In genomic region chr4:57109847-57110634, GRCh38 we compare ENCODE assay signal across 9 cellular contexts. TPM values are rescaled to one million over a fixed set of nuclear protein-coding genes. Genes with fewer than 3 reads are reported as not detected.
A peak's percentile ranks its signal among the peaks of the same experiment; 100 is the strongest.
DNase-seq lines count a peak whose midpoint lies in the region; ATAC-seq, FAIRE-seq and TF ChIP-seq lines count a peak whose summit lies in the region.
"Had no signal": no experiment of that assay in that cellular context is flagged by ENCODE, and none has a peak within 500 bp of the region (broad histone marks: within the 10 kb centered on the region; RNA-seq: fewer than 3 reads in every experiment).

TSS of gene IGFBP7 (minus strand) at chr4:57110385. CDS start at chr4:57110351, 34 bp downstream.

- H3K4me2 ChIP-seq in endothelial cell of umbilical vein (ENCODE audit: insufficient read depth, low read length) (peak within 1 kb of the TSS; percentile 68), mesenchymal stem cell (ENCODE audit: low read length, poor library complexity, severe bottlenecking) (peak within 1 kb of the TSS; percentile 77)

- H3K4me3 ChIP-seq in endothelial cell of umbilical vein (replicated peaks in 1 of 3; ENCODE audit: insufficient read depth in 1 of 3, low read depth in 1 of 3, low read length in 3 of 3) (peak within 1 kb of the TSS; percentile 85 to 95 (median 95)), mesenchymal stem cell (ENCODE audit: insufficient read depth in 1 of 2, low read depth in 1 of 2, low read length in 2 of 2) (peak within 1 kb of the TSS; percentile 80), thyroid gland (replicated peaks in 1 of 3) (peak within 1 kb of the TSS; percentile 75 to 80 (median 76))

- H3K4me1 ChIP-seq in endothelial cell of umbilical vein (ENCODE audit: control insufficient read depth, extremely low read depth, insufficient read depth, low read length): peaks cover 25% of the 10 kb centered on the region
- H3K4me1 ChIP-seq in mesenchymal stem cell (ENCODE audit: control insufficient read depth, insufficient read depth, low read depth, low read length): peaks cover 19% of the 10 kb centered on the region
- H3K4me1 ChIP-seq in thyroid gland: peaks cover 14 to 16% of the 10 kb centered on the region in 2 donors

- H2BK15ac ChIP-seq in mesenchymal stem cell (ENCODE audit: low read depth, poor library complexity, severe bottlenecking): peak within 1 kb of the TSS; percentile 83

- ATAC-seq in HG02885 (IDR thresholded peaks at IDR 0.05; ENCODE audit: poor library complexity, unreplicated experiment): peak; percentile 58

- TF ChIP-seq CTCF in endothelial cell of umbilical vein (IDR thresholded peaks at IDR 0.05; ENCODE audit: extremely low read depth in 1 of 2, insufficient read depth in 1 of 2, low read depth in 1 of 2, low read length in 2 of 2) (peak in 1 of 2 donors; percentile 4), thyroid gland (IDR thresholded peaks at IDR 0.05) (peak in 1 of 6 experiments; percentile 29)

- WGBS in mesenchymal stem cell: under 1% methylated on average over 79 of the region's 101 CpGs
- WGBS in thyroid gland, 2 donors: 0 to 2% methylated on average over 21 to 34 of the region's 101 CpGs

- peaks cover 47% of the 10 kb centered on the region for H3K79me2 ChIP-seq in endothelial cell of umbilical vein (ENCODE audit: control insufficient read depth, insufficient read depth, low read length)

- no TSS peak for BruUV-seq in endothelial cell of umbilical vein (replicated peaks; lab: Mats Ljungman, UMichigan)

- POLR2A ChIA-PET in endothelial cell of umbilical vein (lab: Charles Lee): interaction anchor here (0.8 to 1.6 kb wide), 5 partner anchors 8 to 29 kb away, joined by 4 to 7 read pairs (median 5); no protein-coding TSS in a partner anchor

- no peak for FAIRE-seq in endothelial cell of umbilical vein (lab: Jason Lieb, UNC)
- FAIRE-seq: G401.6 had no signal

- CTCF ChIA-PET in endothelial cell of umbilical vein (lab: Charles Lee): interaction anchor here (0.8 to 1.7 kb wide), 10 partner anchors 8 to 72 kb away, joined by 3 to 12 read pairs (median 4); no protein-coding TSS in a partner anchor

- H4K91ac ChIP-seq in mesenchymal stem cell (ENCODE audit: low read length): peak within 1 kb of the TSS; percentile 100

- H3K4ac ChIP-seq in mesenchymal stem cell (ENCODE audit: low read depth in 1 of 2, low read length in 2 of 2): peak within 1 kb of the TSS; percentile 92 to 94

- H3K9me3 ChIP-seq in endothelial cell of umbilical vein (replicated peaks; ENCODE audit: control insufficient read depth, insufficient read depth, low read length) (no peaks in the 10 kb centered on the region), mesenchymal stem cell (ENCODE audit: control insufficient read depth, low read length) (no peaks in the 10 kb centered on the region), thyroid gland (no peaks in the 10 kb centered on the region)

- H2AFZ ChIP-seq in endothelial cell of umbilical vein (ENCODE audit: low read depth, low read length) (peak within 1 kb of the TSS; percentile 69), mesenchymal stem cell (ENCODE audit: low read depth, low read length) (peak within 1 kb of the TSS; percentile 62)

- peaks cover 7% of the 10 kb centered on the region for H3K79me1 ChIP-seq in mesenchymal stem cell (replicated peaks; ENCODE audit: low read length, poor library complexity, severe bottlenecking)

- peak within 1 kb of the TSS; percentile 39 to 85 for H3K23ac ChIP-seq in mesenchymal stem cell (ENCODE audit: low read length in 2 of 2)

- H2AK5ac ChIP-seq in mesenchymal stem cell (ENCODE audit: low read length, severe bottlenecking): peak within 1 kb of the TSS; percentile 5

- DNase-seq in NK-92 treated with Interleukin-12 subunit alpha and Interleukin-12 subunit beta, amount 100 ng/mL, for 24 hours (lab: John Stamatoyannopoulos, UW): peak; percentile 28
- DNase-seq in NK-92 (lab: John Stamatoyannopoulos, UW; ENCODE audit: unreplicated experiment) (no peak), SW480 (ENCODE audit: low spot score) (peak; percentile 30), endothelial cell of umbilical vein (ENCODE audit: low read depth, low spot score) (peak; percentile 66), mesenchymal stem cell (peak; percentile 57), thyroid gland (peak; percentile 71 to 73), SIG-M5 (lab: John Stamatoyannopoulos, UW) (no peak)

- H3K27me3 ChIP-seq in endothelial cell of umbilical vein (ENCODE audit: control insufficient read depth in 2 of 2, insufficient read depth in 2 of 2, low read length in 2 of 2) (no peaks in the 10 kb centered on the region), mesenchymal stem cell (ENCODE audit: control insufficient read depth in 1 of 2, insufficient read depth in 1 of 2, low read length in 2 of 2) (peaks cover 0 to 10% of the 10 kb centered on the region in 2 experiments), thyroid gland (no peaks in the 10 kb centered on the region)

- H4K8ac ChIP-seq in mesenchymal stem cell (ENCODE audit: low read length): peak within 1 kb of the TSS; percentile 99

- H3K9ac ChIP-seq in endothelial cell of umbilical vein (replicated peaks; ENCODE audit: extremely low read depth, insufficient read depth, low read length) (peak within 1 kb of the TSS; percentile 95), mesenchymal stem cell (ENCODE audit: low read length) (peak within 1 kb of the TSS; percentile 82)

- H3K14ac ChIP-seq in mesenchymal stem cell (ENCODE audit: low read length in 2 of 2): peak within 1 kb of the TSS; percentile 93 to 95

- peak within 1 kb of the TSS; percentile 94 to 96 for H3K18ac ChIP-seq in mesenchymal stem cell (ENCODE audit: low read depth in 1 of 2, low read length in 2 of 2)

- H4K20me1 ChIP-seq in endothelial cell of umbilical vein (replicated peaks; ENCODE audit: control insufficient read depth, extremely low read depth, insufficient read depth, low read length): no peaks in the 10 kb centered on the region

- H3K36me3 ChIP-seq in endothelial cell of umbilical vein (ENCODE audit: control insufficient read depth in 2 of 2, extremely low read depth in 1 of 2, insufficient read depth in 2 of 2, low read length in 2 of 2) (peaks cover 0 to under 1% of the 10 kb centered on the region in 2 experiments), mesenchymal stem cell (ENCODE audit: control insufficient read depth in 1 of 2, insufficient read depth in 2 of 2, low read depth in 1 of 2, low read length in 2 of 2) (peaks cover 0 to 3% of the 10 kb centered on the region in 2 experiments), thyroid gland (no peaks in the 10 kb centered on the region)

- H2BK5ac ChIP-seq in mesenchymal stem cell (ENCODE audit: low read depth, low read length, poor library complexity, severe bottlenecking): peak within 1 kb of the TSS; percentile 75

- H2BK12ac ChIP-seq in mesenchymal stem cell (ENCODE audit: low read length in 2 of 2): peak within 1 kb of the TSS; percentile 38 to 88

- TF ChIP-seq POLR2A in endothelial cell of umbilical vein (IDR thresholded peaks at IDR 0.05; ENCODE audit: low read depth, low read length): peak; percentile 96
- peak; percentile 71 to 95 for TF ChIP-seq POLR2A in thyroid gland (IDR thresholded peaks at IDR 0.05)

- dilution Hi-C loops in endothelial cell of umbilical vein (cut with MboI; ENCODE audit: extremely low pct_ligation_motif_present, low sequenced_read_pairs): no loop called here

- H3K27ac ChIP-seq in endothelial cell of umbilical vein (ENCODE audit: insufficient read depth, low read depth, low read length): peak within 1 kb of the TSS; percentile 54
- H3K27ac ChIP-seq in mesenchymal stem cell (ENCODE audit: low read length, poor library complexity, severe bottlenecking): peak within 1 kb of the TSS; percentile 97
- peak within 1 kb of the TSS; percentile 92 to 98 (median 96) for H3K27ac ChIP-seq in thyroid gland

- intact Hi-C loops in endothelial cell of umbilical vein (cut with micrococcal nuclease): loop anchor here (1.0 kb wide), 3 partner anchors 29 to 53 kb away; no protein-coding TSS in a partner anchor
- intact Hi-C loops in thyroid gland (cut with DNase I): loop anchor here (5.0 kb wide), 1 partner anchor 73 kb away; no protein-coding TSS in a partner anchor

- peak within 1 kb of the TSS; percentile 96 for H2BK120ac ChIP-seq in mesenchymal stem cell (ENCODE audit: low read depth, low read length)

- H3K9me1 ChIP-seq in endothelial cell of umbilical vein (replicated peaks; ENCODE audit: control insufficient read depth, extremely low read depth, insufficient read depth, low read length): no peaks in the 10 kb centered on the region

TF ChIP-seq in endothelial cell of umbilical vein, 7 proteins besides CTCF, POLR2A, EP300 and RAD21:
- TF ChIP-seq POLR2AphosphoS5 (IDR thresholded peaks at IDR 0.05; ENCODE audit: insufficient read depth, low read depth, low read length) (peak; percentile 99), FOS (IDR thresholded peaks at IDR 0.05; ENCODE audit: borderline replicate concordance, insufficient read depth, low read length) (no peak)

RNA-seq across cellular contexts. Expression of gene IGFBP7, which starts in this region (rescaled TPM):
- total RNA-seq in endothelial cell of umbilical vein: 377 and 526 TPM in 2 replicates
- polyA plus RNA-seq in endothelial cell of umbilical vein: 770 and 1,004 TPM in 2 replicates
- polyA plus RNA-seq in endothelial cell of umbilical vein (2011; cell fraction: cytosol; rRNA removed): 668 and 889 TPM in 2 replicates
- polyA plus RNA-seq in endothelial cell of umbilical vein (2011; cell fraction: nucleus; rRNA removed): 359 and 408 TPM in 2 replicates
- polyA plus RNA-seq in endothelial cell of umbilical vein (2012): 431 and 488 TPM in 2 replicates
- 262 and 334 TPM in 2 replicates for polyA minus RNA-seq in endothelial cell of umbilical vein
- 3.2 TPM for polyA minus RNA-seq in endothelial cell of umbilical vein (2011; cell fraction: cytosol; rRNA and poly(A)+ RNA removed)
- polyA minus RNA-seq in endothelial cell of umbilical vein (2011; cell fraction: nucleus; rRNA and poly(A)+ RNA removed): 73.2 and 129 TPM in 2 replicates
- polyA plus RNA-seq in mesenchymal stem cell (2013, experiment 1 of 2): 2,552 TPM
- polyA plus RNA-seq in mesenchymal stem cell (2013, experiment 2 of 2): 3,066 TPM
- 1,000 to 10,000 TPM in 3 of 4 donors, 100 to 1,000 TPM in 1; 660 to 2,581 (median 1,387) TPM for total RNA-seq in thyroid gland

Comparison
In these comparisons a context has a peak if more than half of its experiments do, and no peak if none do; other contexts are left out.
1. DNase-seq: peak in NK-92 treated with Interleukin-12 subunit alpha and Interleukin-12 subunit beta, amount 100 ng/mL, for 24 hours (single experiment), SW480 (single experiment), endothelial cell of umbilical vein (single experiment), mesenchymal stem cell (single experiment) and thyroid gland (2 of 2); none in NK-92 (single experiment) and SIG-M5 (single experiment).
2. Peak in every context shown above with its lines, with median percentiles within 50 percentile points of each other: H3K27ac ChIP-seq and H3K4me3 ChIP-seq.